ENCODE assay signal across 8 cellular contexts in genomic region chr1:205226868-205227583, GRCh38. TPM values are rescaled to one million over a fixed set of nuclear protein-coding genes. Genes with fewer than 3 reads are reported as not detected.
DNase-seq lines count a peak whose midpoint lies in the region; ATAC-seq lines count a peak whose summit lies in the region.

No MANE protein-coding gene starts in this region.

- H3K4me1 ChIP-seq in BLaER1 (peaks cover 32% of the 10 kb centered on the region), HUES48 (ENCODE audit: control insufficient read depth, insufficient read depth, low read length) (peaks cover 27% of the 10 kb centered on the region), right cardiac atrium (ENCODE audit: control insufficient read depth, insufficient read depth, low read length) (peaks cover 4% of the 10 kb centered on the region)

- intact Hi-C loops in right cardiac atrium (cut with DNase I): no loop called here

- CTCF ChIA-PET in activated CD8-positive, alpha-beta memory T cell treated with anti-CD3 and anti-CD28 coated beads, Interleukin-2, amount 10 ng/mL, durations not matched to agents 7 days and 5 days (lab: Charles Lee): interaction anchor here (0.7 to 10.6 kb wide), 12 partner anchors 9 to 238 kb away, joined by 3 to 207 read pairs (median 6); partner anchors contain the start of genes DSTYK, NUAK2 and RBBP5

- H3K36me3 Mint-ChIP-seq in activated CD8-positive, alpha-beta memory T cell treated with anti-CD3 and anti-CD28 coated beads, Interleukin-2, amount 10 ng/mL, durations not matched to agents 7 days and 5 days: no peaks in the 10 kb centered on the region

- H3K4me3 ChIP-seq in BLaER1 (peak overlapping the region; percentile 77), HUES48 (ENCODE audit: low read depth, low read length) (peak overlapping the region; percentile 83), right cardiac atrium (ENCODE audit: low read length) (peak overlapping the region; percentile 80), skeletal muscle cell (ENCODE audit: low read depth, low read length) (peak overlapping the region; percentile 66)

- no peak overlapping the region for H3K27ac Mint-ChIP-seq in activated CD8-positive, alpha-beta memory T cell treated with anti-CD3 and anti-CD28 coated beads, Interleukin-2, amount 10 ng/mL, durations not matched to agents 7 days and 5 days

- no peaks in the 10 kb centered on the region for H3K9me3 Mint-ChIP-seq in activated CD8-positive, alpha-beta memory T cell treated with anti-CD3 and anti-CD28 coated beads, Interleukin-2, amount 10 ng/mL, durations not matched to agents 7 days and 5 days (ENCODE audit: low read depth)

- 17% methylated on average over 8 of the region's 8 CpGs for WGBS in right cardiac atrium

- H3K9ac ChIP-seq in BLaER1 (0 out of 2 replicates have a peak overlapping the region, but pooled peaks have one; percentile 27), HUES48 (ENCODE audit: low read depth, low read length) (0 out of 2 replicates have a peak overlapping the region, but pooled peaks have one; percentile 37)

- H3K36me3 ChIP-seq in BLaER1 (no peaks in the 10 kb centered on the region), HUES48 (ENCODE audit: control insufficient read depth, insufficient read depth, low read length) (no peaks in the 10 kb centered on the region)

- ATAC-seq in activated CD8-positive, alpha-beta memory T cell treated with anti-CD3 and anti-CD28 coated beads, Interleukin-2, amount 10 ng/mL, durations not matched to agents 7 days and 5 days: no peak
- ATAC-seq in right cardiac atrium (no peak), HG03565 (IDR thresholded peaks at IDR 0.05; ENCODE audit: unreplicated experiment) (no peak)

- H3K4me2 ChIP-seq in BLaER1: peak overlapping the region; percentile 94

- H3K4me1 Mint-ChIP-seq in activated CD8-positive, alpha-beta memory T cell treated with anti-CD3 and anti-CD28 coated beads, Interleukin-2, amount 10 ng/mL, durations not matched to agents 7 days and 5 days: peaks cover 38% of the 10 kb centered on the region

- peaks cover 15% of the 10 kb centered on the region; the same call in 1 of the 2 replicates for H4K20me1 ChIP-seq in BLaER1

- H3K27me3 ChIP-seq in BLaER1 (peaks cover 56% of the 10 kb centered on the region), HUES48 (ENCODE audit: control insufficient read depth, insufficient read depth, low read length) (peaks cover 10% of the 10 kb centered on the region), right cardiac atrium (ENCODE audit: control insufficient read depth, insufficient read depth) (no peaks in the 10 kb centered on the region)

- peaks cover 48% of the 10 kb centered on the region for H3K27me3 Mint-ChIP-seq in activated CD8-positive, alpha-beta memory T cell treated with anti-CD3 and anti-CD28 coated beads, Interleukin-2, amount 10 ng/mL, durations not matched to agents 7 days and 5 days

- no peak for DNase-seq in activated CD8-positive, alpha-beta memory T cell treated with anti-CD3 and anti-CD28 coated beads, Interleukin-2, amount 10 ng/mL, durations not matched to agents 7 days and 5 days
- DNase-seq in right cardiac atrium: no peak
- no peak for DNase-seq in skeletal muscle cell (ENCODE audit: low read depth)
- no peak for DNase-seq in NCI-H2107 treated with DMSO at 0.1 percent for 48 hours (lab: John Stamatoyannopoulos, UW; ENCODE audit: unreplicated experiment)
- DNase-seq in NCI-H2029 treated with DMSO at 0.1 percent for 48 hours (lab: John Stamatoyannopoulos, UW): no peak

- H3K4me3 Mint-ChIP-seq in activated CD8-positive, alpha-beta memory T cell treated with anti-CD3 and anti-CD28 coated beads, Interleukin-2, amount 10 ng/mL, durations not matched to agents 7 days and 5 days: peak overlapping the region; percentile 75

- H3K9me3 ChIP-seq in BLaER1: no peaks in the 10 kb centered on the region
- no peaks in the 10 kb centered on the region for H3K9me3 ChIP-seq in HUES48 (ENCODE audit: control insufficient read depth, insufficient read depth, low read length)
- no peaks in the 10 kb centered on the region for H3K9me3 ChIP-seq in right cardiac atrium (ENCODE audit: control insufficient read depth, low read length)

- H3K27ac ChIP-seq in BLaER1 (no peak overlapping the region), HUES48 (ENCODE audit: low read depth, low read length) (peak overlapping the region; percentile 80), right cardiac atrium (ENCODE audit: low read length) (no peak overlapping the region)

RNA-seq across cellular contexts. Expression of gene TMCC2, which starts 0.7 kb away (rescaled TPM):
- 1 to 10 TPM; 2.6 to 5.3 TPM for total RNA-seq in activated CD8-positive, alpha-beta memory T cell treated with anti-CD3 and anti-CD28 coated beads, Interleukin-2, amount 10 ng/mL, durations not matched to agents 7 days and 5 days
- total RNA-seq in right cardiac atrium: 10 to 100 TPM in 3 of 4 donors, 1 to 10 TPM in 1; 6.5 to 15.9 (median 13.2) TPM
- 15.7 TPM for polyA plus RNA-seq in right cardiac atrium

RNA-seq across cellular contexts. Expression of gene DSTYK, which starts 15.5 kb away (rescaled TPM):
- total RNA-seq in activated CD8-positive, alpha-beta memory T cell treated with anti-CD3 and anti-CD28 coated beads, Interleukin-2, amount 10 ng/mL, durations not matched to agents 7 days and 5 days: 10 to 100 TPM in 1 of 2 experiments, 1 to 10 TPM in 1; 8.7 to 11.6 TPM
- 10 to 100 TPM in 1 of 4 donors, 1 to 10 TPM in 3; 7.9 to 10.1 (median 8.6) TPM for total RNA-seq in right cardiac atrium
- 4.9 TPM for polyA plus RNA-seq in right cardiac atrium
